In the genomic region with DNA sequence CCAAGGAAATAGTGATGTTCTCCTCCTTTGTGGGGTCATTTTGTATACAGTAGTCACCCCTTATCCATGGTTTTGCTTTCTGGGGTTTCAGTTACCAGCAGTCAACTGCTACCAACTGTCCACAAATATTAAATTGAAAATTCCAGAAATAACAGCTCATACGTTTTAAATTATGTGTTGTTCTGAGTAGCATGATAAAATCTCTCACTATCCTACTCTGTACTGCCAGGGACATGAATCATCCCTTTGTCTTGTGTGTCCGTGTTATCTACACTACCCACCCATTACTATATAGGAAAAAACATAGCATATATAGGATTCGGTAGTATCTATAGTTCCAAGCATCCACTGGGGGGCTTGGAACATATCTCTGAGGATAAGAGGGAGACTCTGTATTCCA, we compare ENCODE assay signal across 14 cellular contexts.
A peak's percentile ranks its signal among the peaks of the same experiment; 100 is the strongest.
DNase-seq lines count a peak whose midpoint lies in the region; ATAC-seq and TF ChIP-seq lines count a peak whose summit lies in the region.
"Had no signal": no experiment of that assay in that cellular context is flagged by ENCODE, and none has a peak within 500 bp of the region (broad histone marks: within the 10 kb centered on the region; RNA-seq: fewer than 3 reads in every experiment).

No MANE protein-coding gene starts in this region.

- H3K36me3 ChIP-seq in RWPE2 (ENCODE audit: low read depth): no peaks in the 10 kb centered on the region

- no peak overlapping the region for H3K27ac ChIP-seq in RWPE2 (ENCODE audit: poor library complexity, severe bottlenecking)

- no peaks in the 10 kb centered on the region for H3K27me3 ChIP-seq in RWPE2 (ENCODE audit: insufficient read depth, poor library complexity, severe bottlenecking)

- ATAC-seq in RWPE2 (ENCODE audit: low read depth) (peak; percentile 56; the same call in 1 of the 3 replicates), left lobe of liver (no peak)

- no peak for TF ChIP-seq CTCF in RWPE2 (IDR thresholded peaks at IDR 0.05; ENCODE audit: poor library complexity, severe bottlenecking)
- TF ChIP-seq CTCF in choroid plexus epithelial cell (conservative IDR thresholded peaks at IDR 0.05; ENCODE audit: low read depth, low read length): no peak
- no peak for TF ChIP-seq CTCF in foreskin fibroblast (IDR thresholded peaks at IDR 0.05; ENCODE audit: low read depth, low read length)

- H3K4me3 ChIP-seq in RWPE2 (ENCODE audit: severe bottlenecking): no peak overlapping the region
- H3K4me3 ChIP-seq in choroid plexus epithelial cell (ENCODE audit: low read depth, low read length): no peak overlapping the region
- H3K4me3 ChIP-seq in foreskin fibroblast (ENCODE audit: low read depth in 1 of 2, low read length in 2 of 2): no peak overlapping the region

- no peaks in the 10 kb centered on the region for H3K4me1 ChIP-seq in RWPE2 (ENCODE audit: insufficient read depth, poor library complexity, severe bottlenecking)

- no peaks in the 10 kb centered on the region for H3K9me3 ChIP-seq in RWPE2 (ENCODE audit: severe bottlenecking)

- DNase-seq in GM03348 (ENCODE audit: low spot score) (peak; percentile 20), RWPE2 (ENCODE audit: low spot score) (no peak), choroid plexus epithelial cell (ENCODE audit: low read depth) (peak; percentile 8), foreskin fibroblast (peak; percentile 28 to 50), NCI-H69 (lab: John Stamatoyannopoulos, UW) (no peak), GF-D8 (lab: John Stamatoyannopoulos, UW) (no peak), left lobe of liver (ENCODE audit: low spot score) (no peak)
- DNase-seq: ACHN; C1 segment of cervical spinal cord; Calu3; CD4-positive, alpha-beta T cell; DMS 273 treated with DMSO at 0.1 percent for 48 hours; GOT3; H9 had no signal

Comparison
In these comparisons a context has a peak if more than half of its experiments do, and no peak if none do; other contexts are left out.
1. DNase-seq: peak in GM03348 (single experiment), choroid plexus epithelial cell (single experiment) and foreskin fibroblast (2 of 2); none in RWPE2 (single experiment), NCI-H69 (single experiment), GF-D8 (single experiment) and left lobe of liver (single experiment).